34 cellular contexts compared by ENCODE assay signal in genomic region chr18:12102136-12102842, GRCh38. TPM values are rescaled to one million over a fixed set of nuclear protein-coding genes. Genes with fewer than 3 reads are reported as not detected.
"Had no signal": no experiment of that assay in that cellular context is flagged by ENCODE, and none has a peak within 500 bp of the region (broad histone marks: within the 10 kb centered on the region; RNA-seq: fewer than 3 reads in every experiment).

No MANE protein-coding gene starts in this region.

- H3K27me3 ChIP-seq: SJCRH30 had no signal

- H3K4me3 ChIP-seq: SJCRH30, SK-N-MC had no signal

- H3K36me3 Mint-ChIP-seq: activated CD8-positive, alpha-beta memory T cell treated with anti-CD3 and anti-CD28 coated beads, Interleukin-2, amount 10 ng/mL, durations not matched to agents 7 days and 5 days; activated naive CD4-positive, alpha-beta T cell treated with anti-CD3 and anti-CD28 coated beads, Interleukin-2, amount 10 ng/mL, durations not matched to agents 7 days and 5 days; activated naive CD8-positive, alpha-beta T cell had no signal

- H3K9me3 Mint-ChIP-seq: activated CD4-positive, alpha-beta memory T cell treated with anti-CD3 and anti-CD28 coated beads, Interleukin-2, amount 10 ng/mL, durations not matched to agents 7 days and 5 days; activated naive CD4-positive, alpha-beta T cell treated with anti-CD3 and anti-CD28 coated beads, Interleukin-2, amount 10 ng/mL, durations not matched to agents 7 days and 5 days; activated naive CD8-positive, alpha-beta T cell treated with anti-CD3 and anti-CD28 coated beads, Interleukin-2, amount 50 U/mL, for 24 hours had no signal

- H3K36me3 ChIP-seq: brain microvascular endothelial cell, SJCRH30, WERI-Rb-1 had no signal

- H3K27ac Mint-ChIP-seq: activated CD4-positive, alpha-beta memory T cell treated with anti-CD3 and anti-CD28 coated beads, Interleukin-2, amount 10 ng/mL, durations not matched to agents 7 days and 5 days; activated CD8-positive, alpha-beta memory T cell treated with anti-CD3 and anti-CD28 coated beads, Interleukin-2, amount 10 ng/mL, durations not matched to agents 7 days and 5 days; activated naive CD4-positive, alpha-beta T cell treated with anti-CD3 and anti-CD28 coated beads, Interleukin-2, amount 10 ng/mL, durations not matched to agents 7 days and 5 days; activated naive CD8-positive, alpha-beta T cell; activated naive CD8-positive, alpha-beta T cell treated with anti-CD3 and anti-CD28 coated beads, Interleukin-2, amount 50 U/mL, for 24 hours had no signal

- H3K4me1 ChIP-seq: SJCRH30 had no signal

- H3K4me3 Mint-ChIP-seq: activated CD4-positive, alpha-beta memory T cell treated with anti-CD3 and anti-CD28 coated beads, Interleukin-2, amount 10 ng/mL, durations not matched to agents 7 days and 5 days; activated CD8-positive, alpha-beta memory T cell treated with anti-CD3 and anti-CD28 coated beads, Interleukin-2, amount 10 ng/mL, durations not matched to agents 7 days and 5 days; activated naive CD4-positive, alpha-beta T cell treated with anti-CD3 and anti-CD28 coated beads, Interleukin-2, amount 10 ng/mL, durations not matched to agents 7 days and 5 days; activated naive CD8-positive, alpha-beta T cell; activated naive CD8-positive, alpha-beta T cell treated with anti-CD3 and anti-CD28 coated beads, Interleukin-2, amount 50 U/mL, for 24 hours had no signal

- DNase-seq: activated CD4-positive, alpha-beta memory T cell treated with anti-CD3 and anti-CD28 coated beads, Interleukin-2, amount 10 ng/mL, durations not matched to agents 7 days and 5 days; activated CD4-positive, alpha-beta T cell treated with anti-CD3 and anti-CD28 coated beads for 1 hour; activated CD4-positive, alpha-beta T cell treated with anti-CD3 and anti-CD28 coated beads for 48 hours; activated CD4-positive, CD25-positive, alpha-beta regulatory T cell; activated CD8-positive, alpha-beta memory T cell treated with anti-CD3 and anti-CD28 coated beads for 24 hours; activated CD8-positive, alpha-beta memory T cell treated with anti-CD3 and anti-CD28 coated beads, Interleukin-2, amount 10 ng/mL, durations not matched to agents 7 days and 5 days; activated CD8-positive, alpha-beta memory T cell treated with anti-CD3 and anti-CD28 coated beads, Interleukin-2, amount 50 U/mL, for 48 hours; activated effector memory CD4-positive, alpha-beta T cell treated with Interleukin-2 at 50 U/mL for 16 hours; activated naive CD4-positive, alpha-beta T cell treated with anti-CD3 and anti-CD28 coated beads, Interleukin-2, amount 10 ng/mL, durations not matched to agents 7 days and 5 days; activated naive CD8-positive, alpha-beta T cell treated with anti-CD3 and anti-CD28 coated beads, Interleukin-2, amount 50 U/mL, for 24 hours; activated T-cell treated with anti-CD3 and anti-CD28 coated beads, Interleukin-2, amount 50 U/mL, for 48 hours; anterior cingulate cortex; brain microvascular endothelial cell; central memory CD4-positive, alpha-beta T cell; Kasumi-1; KG1; MM.1S; MV-4-11; NCI-H1105; NCI-H1417 treated with DMSO at 0.1 percent for 48 hours; NCI-H187 treated with DMSO at 0.1 percent for 48 hours; NCI-H345; NCI-H524 treated with DMSO at 0.1 percent for 48 hours; SHP77; SJCRH30; T1000; WERI-Rb-1 had no signal

- H3K9me3 ChIP-seq: SJCRH30 had no signal

- H3K27ac ChIP-seq: brain microvascular endothelial cell, SJCRH30, SK-N-MC, WERI-Rb-1 had no signal

- H3K4me1 Mint-ChIP-seq: activated naive CD4-positive, alpha-beta T cell treated with anti-CD3 and anti-CD28 coated beads, Interleukin-2, amount 10 ng/mL, durations not matched to agents 7 days and 5 days; activated naive CD8-positive, alpha-beta T cell treated with anti-CD3 and anti-CD28 coated beads, Interleukin-2, amount 50 U/mL, for 24 hours had no signal

- ATAC-seq: activated CD8-positive, alpha-beta memory T cell treated with anti-CD3 and anti-CD28 coated beads, Interleukin-2, amount 10 ng/mL, durations not matched to agents 7 days and 5 days; activated naive CD8-positive, alpha-beta T cell treated with anti-CD3 and anti-CD28 coated beads, Interleukin-2, amount 50 U/mL, for 24 hours; Panc1 had no signal

RNA-seq across cellular contexts. Expression of gene ANKRD62, which starts 8.6 kb away (rescaled TPM):
- total RNA-seq: activated CD4-positive, alpha-beta memory T cell treated with anti-CD3 and anti-CD28 coated beads, Interleukin-2, amount 10 ng/mL, durations not matched to agents 7 days and 5 days; activated CD8-positive, alpha-beta memory T cell treated with anti-CD3 and anti-CD28 coated beads, Interleukin-2, amount 10 ng/mL, durations not matched to agents 7 days and 5 days; NCI-H460; RPMI7951; SJCRH30; T-helper 1 cell treated with Interleukin-12 subunit alpha and Interleukin-12 subunit beta and Interleukin-4 antibody, amounts not matched to agents 30 ng/mL and 1 ng/mL, for 36 hours; T-helper 2 cell treated with Interferon-gamma antibody and Interleukin-4, amounts not matched to agents 100 ng/mL and 5 ng/mL, for 36 hours had no signal
